ENCODE assay signal across 15 cellular contexts in the genomic region with DNA sequence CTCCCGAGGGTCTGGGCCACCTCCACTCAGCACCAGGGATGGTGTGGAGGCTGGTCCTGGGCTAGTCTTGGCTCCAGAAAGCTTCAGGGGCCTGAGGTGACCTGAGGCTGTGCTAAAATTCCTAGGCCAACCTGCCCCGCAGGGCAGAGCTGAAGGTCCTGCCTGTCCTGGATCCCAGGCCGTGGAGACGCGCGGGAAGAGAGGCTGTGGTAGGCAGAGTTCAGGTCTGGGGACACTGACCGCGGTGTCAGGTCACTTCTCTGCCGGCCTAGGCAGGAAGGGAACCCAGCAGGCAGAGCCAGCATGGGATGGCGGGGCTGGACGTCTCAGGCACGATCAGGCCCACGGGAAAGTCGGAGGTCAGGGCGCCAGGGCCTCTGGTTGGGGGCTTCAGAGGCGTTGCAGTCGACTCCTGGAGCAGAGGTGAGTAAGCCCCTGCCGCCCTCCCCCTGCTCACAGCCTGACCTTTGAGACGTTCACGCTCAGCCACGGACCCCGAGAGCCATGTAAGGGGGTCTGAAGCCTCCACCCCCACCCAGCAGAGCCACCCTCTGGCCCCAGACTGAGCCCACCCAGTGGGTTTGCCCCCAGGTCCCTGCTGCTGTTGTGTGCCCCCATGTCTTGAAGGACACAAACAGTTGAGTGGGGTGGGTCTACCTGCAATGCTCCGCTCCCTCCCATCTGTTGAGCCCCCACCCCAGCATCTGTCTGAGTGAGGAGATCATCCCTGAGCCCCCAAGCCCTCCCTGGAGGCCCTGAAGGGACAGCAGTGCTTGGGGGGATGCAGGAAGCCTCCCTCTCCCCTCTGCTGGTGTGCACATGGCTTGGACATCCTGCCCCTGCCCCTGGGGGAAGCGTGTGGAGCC.
DNase-seq lines count a peak whose midpoint lies in the region; ATAC-seq and TF ChIP-seq lines count a peak whose summit lies in the region.
"Had no signal": no experiment of that assay in that cellular context is flagged by ENCODE, and none has a peak within 500 bp of the region (broad histone marks: within the 10 kb centered on the region; RNA-seq: fewer than 3 reads in every experiment).

No MANE protein-coding gene starts in this region.

- ATAC-seq in body of pancreas, result no peak

- TF ChIP-seq POLR2A in body of pancreas (IDR thresholded peaks at IDR 0.05), result no peak
- TF ChIP-seq POLR2A in transverse colon (IDR thresholded peaks at IDR 0.05), result no peak

- POLR2A ChIA-PET in A673 (lab: Charles Lee; ENCODE audit: low non-redundant PET), result no interaction called here

- DNase-seq in activated CD8-positive, alpha-beta memory T cell treated with anti-CD3 and anti-CD28 coated beads, Interleukin-2, amount 50 U/mL, for 4 hours, result peak; percentile 11
- no peak for DNase-seq in activated CD8-positive, alpha-beta memory T cell treated with anti-CD3 and anti-CD28 coated beads for 24 hours
- DNase-seq in body of pancreas (peak; percentile 0 to 8 (median 4)), mesenteric fat pad (ENCODE audit: low spot score) (peak; percentile 87), transverse colon (no peak), A673 (ENCODE audit: low spot score) (no peak), immature natural killer cell (no peak), NCI-H526 treated with DMSO at 0.1 percent for 48 hours (lab: John Stamatoyannopoulos, UW) (no peak)
- DNase-seq: kidney glomerular epithelial cell, naive B cell, NCI-H1694 treated with DMSO at 0.1 percent for 48 hours, NCI-H510A, SK-N-SH had no signal

- H3K36me3 ChIP-seq in body of pancreas (replicated peaks in 1 of 2; ENCODE audit: insufficient read depth in 1 of 2, low read depth in 2 of 2), result no peaks in the 10 kb centered on the region
- no peaks in the 10 kb centered on the region for H3K36me3 ChIP-seq in transverse colon
- no peaks in the 10 kb centered on the region for H3K36me3 ChIP-seq in A673 (ENCODE audit: insufficient read depth, low read length, poor library complexity, severe bottlenecking)
- H3K36me3 ChIP-seq: thoracic aorta had no signal

- H3K27me3 Mint-ChIP-seq in immature natural killer cell (ENCODE audit: low read depth in 3 of 3), result peaks cover 0 to 6% (median 2%) of the 10 kb centered on the region in 3 donors

- no peak overlapping the region for H3K27ac Mint-ChIP-seq in immature natural killer cell
- H3K27ac Mint-ChIP-seq: dendritic cell treated with granulocyte-macrophage colony-stimulating factor and Interleukin-4, amounts not matched to agents 40 ng/mL and 50 ng/mL, for 4 days; naive B cell had no signal

- no peaks in the 10 kb centered on the region for H3K27me3 ChIP-seq in body of pancreas
- H3K27me3 ChIP-seq in transverse colon, result no peaks in the 10 kb centered on the region
- H3K27me3 ChIP-seq in A673 (replicated peaks; ENCODE audit: insufficient read depth, low read depth, low read length, poor library complexity), result no peaks in the 10 kb centered on the region

- H3K9me3 Mint-ChIP-seq in immature natural killer cell, result no peaks in the 10 kb centered on the region
- H3K9me3 Mint-ChIP-seq: dendritic cell treated with granulocyte-macrophage colony-stimulating factor and Interleukin-4, amounts not matched to agents 40 ng/mL and 50 ng/mL, for 4 days had no signal

- intact Hi-C loops in body of pancreas (cut with DNase I) (no loop called here), transverse colon (cut with DNase I; ENCODE audit: low total_unique reads) (no loop called here), A673 (cut with micrococcal nuclease; ENCODE audit: unreplicated experiment) (no loop called here)

- BruUV-seq in A673 (replicated peaks; lab: Mats Ljungman, UMichigan), result no TSS peak

- H3K9me3 ChIP-seq in body of pancreas (no peaks in the 10 kb centered on the region), transverse colon (no peaks in the 10 kb centered on the region), A673 (ENCODE audit: low read depth, low read length, poor library complexity, severe bottlenecking) (no peaks in the 10 kb centered on the region)
- H3K9me3 ChIP-seq: SK-N-SH, thoracic aorta had no signal

- no peak for TF ChIP-seq CTCF in body of pancreas (IDR thresholded peaks at IDR 0.05)
- no peak for TF ChIP-seq CTCF in transverse colon (IDR thresholded peaks at IDR 0.05)
- no peak for TF ChIP-seq CTCF in A673 (conservative IDR thresholded peaks at IDR 0.05; ENCODE audit: low read depth, low read length)

- no peaks in the 10 kb centered on the region for H3K4me1 Mint-ChIP-seq in immature natural killer cell
- H3K4me1 Mint-ChIP-seq: naive B cell had no signal

- no peaks in the 10 kb centered on the region for H3K36me3 Mint-ChIP-seq in immature natural killer cell
- H3K36me3 Mint-ChIP-seq: naive B cell had no signal

- TF ChIP-seq EP300 in transverse colon (IDR thresholded peaks at IDR 0.05; ENCODE audit: low read depth), result no peak

- H3K27ac ChIP-seq in body of pancreas (no peak overlapping the region), transverse colon (peak overlapping the region in 3 of 4 donors; percentile 88 to 92 (median 88)), A673 (ENCODE audit: low read depth, low read length, poor library complexity, severe bottlenecking) (no peak overlapping the region)
- H3K27ac ChIP-seq: thoracic aorta had no signal

- in situ Hi-C loops in transverse colon (cut with MboI; ENCODE audit: low pct_ligation_motif_present in 1 of 4, low pct_unique_long_range_greater_than_20kb in 1 of 4, low sequenced_read_pairs in 3 of 4), result no loop called here

- WGBS in body of pancreas, 2 donors, result 86 to 87% methylated on average over 13 to 23 of the region's 24 CpGs
- WGBS in transverse colon (ENCODE audit: low coverage in 1 of 2), 2 donors, result 85% methylated on average over 19 of the region's 24 CpGs; no CpG with 5 or more reads in 1 of the 2 donors

- H3K4me3 Mint-ChIP-seq in immature natural killer cell, result no peak overlapping the region
- H3K4me3 Mint-ChIP-seq: dendritic cell treated with granulocyte-macrophage colony-stimulating factor and Interleukin-4, amounts not matched to agents 40 ng/mL and 50 ng/mL, for 4 days; naive B cell had no signal

- H3K4me3 ChIP-seq in body of pancreas, result no peak overlapping the region
- no peak overlapping the region for H3K4me3 ChIP-seq in transverse colon
- no peak overlapping the region for H3K4me3 ChIP-seq in A673 (ENCODE audit: low read depth, low read length, poor library complexity, severe bottlenecking)
- H3K4me3 ChIP-seq: thoracic aorta had no signal

- H3K4me1 ChIP-seq in body of pancreas, result no peaks in the 10 kb centered on the region
- H3K4me1 ChIP-seq in transverse colon, result peaks cover 25 to 40% (median 34%) of the 10 kb centered on the region in 4 donors
- peaks cover 25% of the 10 kb centered on the region for H3K4me1 ChIP-seq in A673 (ENCODE audit: insufficient read depth, low read length, poor library complexity, severe bottlenecking)

- CTCF ChIA-PET in A673 (lab: Charles Lee), result no interaction called here

Comparison
In these comparisons a context has a peak if more than half of its experiments do, and no peak if none do; other contexts are left out.
1. DNase-seq: peak in activated CD8-positive, alpha-beta memory T cell treated with anti-CD3 and anti-CD28 coated beads, Interleukin-2, amount 50 U/mL, for 4 hours (single experiment), body of pancreas (4 of 4) and mesenteric fat pad (single experiment); none in activated CD8-positive, alpha-beta memory T cell treated with anti-CD3 and anti-CD28 coated beads for 24 hours (single experiment), transverse colon (single experiment), A673 (single experiment), immature natural killer cell (0 of 3) and NCI-H526 treated with DMSO at 0.1 percent for 48 hours (single experiment).
2. H3K27ac ChIP-seq: peak in transverse colon (3 of 4); none in body of pancreas (0 of 4) and A673 (single experiment).